28 cellular contexts compared by ENCODE assay signal in the genomic region with DNA sequence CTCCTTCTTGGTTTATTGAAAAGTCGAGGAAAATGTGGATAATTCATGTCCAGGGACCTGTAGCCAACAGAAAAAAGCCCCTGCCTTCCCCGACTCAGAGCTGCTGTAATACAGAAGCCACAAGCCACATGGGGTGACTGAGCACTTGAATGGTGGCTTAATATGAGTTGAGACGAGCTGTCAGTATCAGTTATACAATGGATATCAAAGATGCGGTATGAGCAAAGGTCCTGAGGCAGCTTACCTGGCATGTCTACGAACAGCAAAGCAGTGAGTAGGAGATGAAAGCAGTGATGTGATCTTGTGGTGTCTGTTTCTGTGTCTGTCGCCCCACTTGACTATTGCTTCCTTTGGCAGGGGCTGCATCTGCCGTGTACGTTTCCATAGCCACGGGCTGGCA. TPM values are rescaled to one million over a fixed set of nuclear protein-coding genes. Genes with fewer than 3 reads are reported as not detected.
"Had no signal": no experiment of that assay in that cellular context is flagged by ENCODE, and none has a peak within 500 bp of the region (broad histone marks: within the 10 kb centered on the region; RNA-seq: fewer than 3 reads in every experiment).

No MANE protein-coding gene starts in this region.

- H3K4me3 ChIP-seq: body of pancreas, colonic mucosa, left ventricle myocardium inferior, ovary, psoas muscle, tibial artery had no signal

- H3K27ac ChIP-seq: body of pancreas, colonic mucosa, foreskin keratinocyte, left ventricle myocardium inferior, ovary, psoas muscle, tibial artery had no signal

- DNase-seq: activated CD4-positive, alpha-beta T cell treated with anti-CD3 and anti-CD28 coated beads, Interleukin-2, amount 10 ng/mL, durations not matched to agents 7 days and 5 days; activated CD4-positive, CD25-positive, alpha-beta regulatory T cell; activated CD8-positive, alpha-beta memory T cell treated with anti-CD3 and anti-CD28 coated beads, Interleukin-2, amount 50 U/mL, for 4 hours; activated gamma-delta T cell treated with Interleukin-2 at 50 U/mL for 16 hours; activated naive CD8-positive, alpha-beta T cell treated with anti-CD3 and anti-CD28 coated beads for 36 hours; activated T-cell treated with anti-CD3 and anti-CD28 coated beads, Interleukin-2, amount 50 U/mL, for 48 hours; body of pancreas; colonic mucosa; head of caudate nucleus; left ventricle myocardium inferior; ovary; psoas muscle; right cardiac atrium; small intestine; stimulated activated CD4-positive, alpha-beta T cell treated with anti-CD3 and anti-CD28 coated beads, Interleukin-15, amount 100 ng/mL, for 24 hours; stimulated activated CD4-positive, alpha-beta T cell treated with anti-CD3 and anti-CD28 coated beads, Interleukin-4, amount 100 ng/mL, for 24 hours; T-cell; tibial artery had no signal

- H3K36me3 ChIP-seq: colonic mucosa, left ventricle myocardium inferior, ovary, tibial artery had no signal

- H3K4me3 Mint-ChIP-seq: activated CD4-positive, alpha-beta T cell treated with anti-CD3 and anti-CD28 coated beads, Interleukin-2, amount 10 ng/mL, durations not matched to agents 7 days and 5 days; activated naive CD8-positive, alpha-beta T cell treated with anti-CD3 and anti-CD28 coated beads for 36 hours; central memory CD8-positive, alpha-beta T cell; stimulated activated effector memory CD8-positive, alpha-beta T cell treated with anti-CD3 and anti-CD28 coated beads, Interleukin-12 subunit alpha, Interleukin-12 subunit beta, amount 100 ng/mL, for 72 hours; T-cell had no signal

- H3K36me3 Mint-ChIP-seq: stimulated activated effector memory CD8-positive, alpha-beta T cell treated with anti-CD3 and anti-CD28 coated beads, Interleukin-12 subunit alpha, Interleukin-12 subunit beta, amount 100 ng/mL, for 72 hours; T-cell had no signal

- H3K4me1 ChIP-seq: body of pancreas, psoas muscle had no signal

- H3K9me3 ChIP-seq: body of pancreas, colonic mucosa, left ventricle myocardium inferior, ovary, psoas muscle, tibial artery had no signal

- H3K27me3 ChIP-seq: body of pancreas, colonic mucosa, foreskin keratinocyte, ovary had no signal

- H3K27ac Mint-ChIP-seq: activated CD4-positive, alpha-beta T cell treated with anti-CD3 and anti-CD28 coated beads, Interleukin-2, amount 10 ng/mL, durations not matched to agents 7 days and 5 days; activated naive CD8-positive, alpha-beta T cell treated with anti-CD3 and anti-CD28 coated beads for 36 hours; stimulated activated effector memory CD8-positive, alpha-beta T cell treated with anti-CD3 and anti-CD28 coated beads, Interleukin-12 subunit alpha, Interleukin-12 subunit beta, amount 100 ng/mL, for 72 hours had no signal

- H3K27me3 Mint-ChIP-seq: activated CD4-positive, alpha-beta T cell treated with anti-CD3 and anti-CD28 coated beads, Interleukin-2, amount 10 ng/mL, durations not matched to agents 7 days and 5 days; activated naive CD8-positive, alpha-beta T cell treated with anti-CD3 and anti-CD28 coated beads for 36 hours; T-cell had no signal

- ATAC-seq: body of pancreas; psoas muscle; SK-N-SH treated with all-trans-retinoic acid at 6 μM for 48 hours; stimulated activated effector memory CD8-positive, alpha-beta T cell treated with anti-CD3 and anti-CD28 coated beads, Interleukin-12 subunit alpha, Interleukin-12 subunit beta, amount 100 ng/mL, for 72 hours; T-cell had no signal

- H3K9me3 Mint-ChIP-seq: central memory CD8-positive, alpha-beta T cell; stimulated activated effector memory CD8-positive, alpha-beta T cell treated with anti-CD3 and anti-CD28 coated beads, Interleukin-12 subunit alpha, Interleukin-12 subunit beta, amount 100 ng/mL, for 72 hours; T-cell had no signal

RNA-seq across cellular contexts. Expression of a gene that starts 51.9 kb away (rescaled TPM):
- total RNA-seq: activated CD4-positive, alpha-beta T cell treated with anti-CD3 and anti-CD28 coated beads, Interleukin-2, amount 10 ng/mL, durations not matched to agents 7 days and 5 days; activated naive CD8-positive, alpha-beta T cell treated with anti-CD3 and anti-CD28 coated beads for 36 hours; body of pancreas; colonic mucosa; epithelial cell of proximal tubule; fibroblast of lung; foreskin keratinocyte; kidney epithelial cell; left ventricle myocardium inferior; mammary epithelial cell; myocyte; ovary; psoas muscle; right cardiac atrium; subcutaneous adipose tissue; T-cell had no signal
- polyA plus RNA-seq: fibroblast of lung, foreskin keratinocyte, mammary epithelial cell, ovary, psoas muscle, right cardiac atrium, small intestine had no signal

RNA-seq across cellular contexts. Expression of a gene that starts 56.7 kb away (rescaled TPM):
- total RNA-seq: activated CD4-positive, alpha-beta T cell treated with anti-CD3 and anti-CD28 coated beads, Interleukin-2, amount 10 ng/mL, durations not matched to agents 7 days and 5 days; activated naive CD8-positive, alpha-beta T cell treated with anti-CD3 and anti-CD28 coated beads for 36 hours; body of pancreas; colonic mucosa; epithelial cell of proximal tubule; fibroblast of lung; foreskin keratinocyte; kidney epithelial cell; left ventricle myocardium inferior; mammary epithelial cell; myocyte; ovary; psoas muscle; right cardiac atrium; subcutaneous adipose tissue; T-cell had no signal
- polyA plus RNA-seq: fibroblast of lung, foreskin keratinocyte, mammary epithelial cell, ovary, psoas muscle, right cardiac atrium, small intestine had no signal

RNA-seq across cellular contexts. Expression of a gene that starts 59.6 kb away (rescaled TPM):
- total RNA-seq: activated CD4-positive, alpha-beta T cell treated with anti-CD3 and anti-CD28 coated beads, Interleukin-2, amount 10 ng/mL, durations not matched to agents 7 days and 5 days; activated naive CD8-positive, alpha-beta T cell treated with anti-CD3 and anti-CD28 coated beads for 36 hours; body of pancreas; colonic mucosa; epithelial cell of proximal tubule; fibroblast of lung; foreskin keratinocyte; kidney epithelial cell; left ventricle myocardium inferior; mammary epithelial cell; myocyte; ovary; psoas muscle; right cardiac atrium; subcutaneous adipose tissue; T-cell had no signal
- polyA plus RNA-seq: fibroblast of lung, foreskin keratinocyte, mammary epithelial cell, ovary, psoas muscle, right cardiac atrium, small intestine had no signal
